Comparison of ENCODE assay signal across 22 cellular contexts in genomic region chr16:81277681-81278080, GRCh38. TPM values are rescaled to one million over a fixed set of nuclear protein-coding genes. Genes with fewer than 3 reads are reported as not detected.
A peak's percentile ranks its signal among the peaks of the same experiment; 100 is the strongest.
DNase-seq lines count a peak whose midpoint lies in the region; TF ChIP-seq lines count a peak whose summit lies in the region.
"Had no signal": no experiment of that assay in that cellular context is flagged by ENCODE, and none has a peak within 500 bp of the region (broad histone marks: within the 10 kb centered on the region; RNA-seq: fewer than 3 reads in every experiment).

No MANE protein-coding gene starts in this region.

- H3K4me1 ChIP-seq in stomach (peaks cover 22 to 33% (median 26%) of the 10 kb centered on the region in 4 donors), esophagus muscularis mucosa (peaks cover 0 to 8% (median 4%) of the 10 kb centered on the region in 4 donors), BE2C (peaks cover 6% of the 10 kb centered on the region)
- H3K4me1 ChIP-seq: psoas muscle had no signal

- TF ChIP-seq EP300 in stomach (IDR thresholded peaks at IDR 0.05) (no peak), esophagus muscularis mucosa (IDR thresholded peaks at IDR 0.05) (no peak)

- 31 to 61% (median 45%) methylated on average over 3 of the region's 3 CpGs for WGBS in stomach, 5 donors
- whole genome bisulfite sequencing in esophagus muscularis mucosa: 81% methylated on average over 3 of the region's 3 CpGs

- intact Hi-C loops in stomach (cut with DNase I; ENCODE audit: low total_unique reads): no loop called here
- intact Hi-C loops in esophagus muscularis mucosa (cut with DNase I): no loop called here

- no peaks in the 10 kb centered on the region for H3K36me3 ChIP-seq in stomach
- H3K36me3 ChIP-seq in esophagus muscularis mucosa: no peaks in the 10 kb centered on the region
- no peaks in the 10 kb centered on the region for H3K36me3 ChIP-seq in BE2C
- H3K36me3 ChIP-seq: brain microvascular endothelial cell had no signal

- TF ChIP-seq POLR2A in stomach (IDR thresholded peaks at IDR 0.05): no peak
- no peak for TF ChIP-seq POLR2A in esophagus muscularis mucosa (IDR thresholded peaks at IDR 0.05; ENCODE audit: low read depth)

- H3K27me3 ChIP-seq in stomach (no peaks in the 10 kb centered on the region), esophagus muscularis mucosa (no peaks in the 10 kb centered on the region), BE2C (no peaks in the 10 kb centered on the region)
- H3K27me3 ChIP-seq: brain microvascular endothelial cell had no signal

- H3K4me3 ChIP-seq in stomach (no peak overlapping the region), esophagus muscularis mucosa (no peak overlapping the region), BE2C (ENCODE audit: low read depth, low read length) (no peak overlapping the region)
- H3K4me3 ChIP-seq: psoas muscle had no signal

- H3K27ac ChIP-seq in cingulate gyrus (ENCODE audit: low read depth, low read length): peak overlapping the region; percentile 72
- peak overlapping the region; percentile 67 to 85 (median 83) for H3K27ac ChIP-seq in stomach
- H3K27ac ChIP-seq in esophagus muscularis mucosa (replicated peaks in 1 of 4): no peak overlapping the region
- H3K27ac ChIP-seq: brain microvascular endothelial cell, psoas muscle had no signal

- DNase-seq in HT-29 (ENCODE audit: low spot score): peak; percentile 81
- DNase-seq in left kidney (ENCODE audit: low read depth, low spot score): peak; percentile 61
- peak; percentile 82 for DNase-seq in stomach
- no peak for DNase-seq in esophagus muscularis mucosa (ENCODE audit: extremely low spot score)
- no peak for DNase-seq in hippocampal formation (lab: John Stamatoyannopoulos, UW)
- DNase-seq in BE2C: no peak
- no peak for DNase-seq in activated CD4-positive, alpha-beta T cell treated with anti-CD3 and anti-CD28 coated beads, Interleukin-2, amount 50 U/mL, for 4 hours
- DNase-seq: activated CD4-positive, alpha-beta T cell treated with anti-CD3 and anti-CD28 coated beads, Interleukin-2, amount 10 ng/mL, durations not matched to agents 24 days and 14 days; activated CD8-positive, alpha-beta memory T cell treated with anti-CD3 and anti-CD28 coated beads, Interleukin-2, amount 50 U/mL, for 48 hours; activated effector memory CD4-positive, alpha-beta T cell treated with Interleukin-2 at 50 U/mL for 16 hours; activated naive CD8-positive, alpha-beta T cell treated with anti-CD3 and anti-CD28 coated beads, Interleukin-2, amount 50 U/mL, for 24 hours; brain microvascular endothelial cell; erythroblast; Karpas-422; NCI-H526; psoas muscle; stimulated activated CD8-positive, alpha-beta memory T cell treated with anti-CD3 and anti-CD28 coated beads, Interleukin-4, amount 100 ng/mL, for 48 hours; substantia nigra had no signal

- no peak for TF ChIP-seq CTCF in stomach (IDR thresholded peaks at IDR 0.05)
- TF ChIP-seq CTCF in esophagus muscularis mucosa (IDR thresholded peaks at IDR 0.05): no peak
- TF ChIP-seq CTCF in BE2C (IDR thresholded peaks at IDR 0.05; ENCODE audit: low read depth, low read length): no peak

- H3K9me3 ChIP-seq in stomach: no peaks in the 10 kb centered on the region
- H3K9me3 ChIP-seq in esophagus muscularis mucosa: no peaks in the 10 kb centered on the region
- H3K9me3 ChIP-seq in BE2C: no peaks in the 10 kb centered on the region
- H3K9me3 ChIP-seq: psoas muscle had no signal

RNA-seq across cellular contexts. Expression of gene GAN, which starts 37.1 kb away (rescaled TPM):
- total RNA-seq in HT-29 (2014; rRNA removed; shearing (Covaris generic)): 7.4 and 20.1 TPM in 2 replicates
- 10 to 100 TPM in 4 of 5 donors, 1 to 10 TPM in 1; 3.6 to 38.5 (median 12.3) TPM for total RNA-seq in stomach
- polyA plus RNA-seq in stomach: 1 to 10 TPM in 1 of 3 donors, under 1 TPM in 2; 0.56 to 2.3 (median 0.76) TPM
- 10 to 100 TPM in 3 of 4 donors, 1 to 10 TPM in 1; 9.6 to 14.8 (median 11.7) TPM for total RNA-seq in esophagus muscularis mucosa
- polyA plus RNA-seq in BE2C (2012; ENCODE audit: insufficient read depth, insufficient read length, low read depth): 1.8 TPM

RNA-seq across cellular contexts. Expression of gene BCO1, which starts 39.2 kb away (rescaled TPM):
- total RNA-seq in HT-29 (2014; rRNA removed; shearing (Covaris generic)): 0.60 and 0.79 TPM in 2 replicates
- total RNA-seq in stomach (1 to 10 TPM in 2 of 5 donors, not detected in 3; 2.2 to 5.8 TPM), esophagus muscularis mucosa (under 1 TPM in 3 of 4 donors, not detected in 1; 0.11 to 0.42 (median 0.17) TPM)
- polyA plus RNA-seq in stomach: 1 to 10 TPM in 1 of 3 donors, under 1 TPM in 2; 0.38 to 2.1 (median 0.44) TPM
- polyA plus RNA-seq in BE2C (2012; ENCODE audit: insufficient read depth, insufficient read length, low read depth): not detected
- total RNA-seq: activated CD4-positive, alpha-beta T cell treated with anti-CD3 and anti-CD28 coated beads, Interleukin-2, amount 10 ng/mL, durations not matched to agents 24 days and 14 days; Daoy; glomerular endothelial cell; natural killer cell treated with Interleukin-12 subunit alpha and Interleukin-12 subunit beta and Interleukin-15 and Interleukin-18, amount 100 ng/mL, for 72 hours; psoas muscle had no signal

Comparison
In these comparisons a context has a peak if more than half of its experiments do, and no peak if none do; other contexts are left out.
1. DNase-seq: peak in HT-29 (single experiment), left kidney (single experiment) and stomach (single experiment); none in esophagus muscularis mucosa (single experiment), hippocampal formation (0 of 2), BE2C (single experiment) and activated CD4-positive, alpha-beta T cell treated with anti-CD3 and anti-CD28 coated beads, Interleukin-2, amount 50 U/mL, for 4 hours (0 of 2).
2. H3K27ac ChIP-seq: peak in cingulate gyrus (single experiment) and stomach (5 of 5); none in esophagus muscularis mucosa (0 of 4).